In the genomic region with DNA sequence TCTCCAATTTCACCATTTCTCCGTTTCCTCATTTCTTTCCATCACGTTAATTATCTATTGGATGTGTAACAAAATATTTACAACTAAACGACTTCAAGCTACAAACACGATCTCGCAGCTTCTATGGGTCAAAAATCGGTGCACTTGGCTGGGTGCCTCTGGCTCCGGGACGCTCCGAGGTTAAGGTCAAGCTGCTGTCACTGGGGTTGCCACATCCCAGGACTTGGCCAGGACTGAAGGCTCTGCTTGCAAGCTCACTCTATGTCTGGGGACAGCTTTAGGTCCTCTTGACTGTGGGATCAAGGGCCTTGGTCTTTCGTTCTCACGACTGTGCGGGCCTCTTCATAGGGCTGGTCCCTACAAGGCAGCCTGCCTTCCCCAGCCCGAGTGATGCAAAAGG, we compare ENCODE assay signal across 16 cellular contexts.
DNase-seq lines count a peak whose midpoint lies in the region; ATAC-seq and TF ChIP-seq lines count a peak whose summit lies in the region.
"Had no signal": no experiment of that assay in that cellular context is flagged by ENCODE, and none has a peak within 500 bp of the region (broad histone marks: within the 10 kb centered on the region; RNA-seq: fewer than 3 reads in every experiment).

No MANE protein-coding gene starts in this region.

- no peaks in the 10 kb centered on the region for H3K27me3 ChIP-seq in right atrium auricular region
- peaks cover 0 to 47% of the 10 kb centered on the region in 2 experiments for H3K27me3 ChIP-seq in mesenchymal stem cell (ENCODE audit: control insufficient read depth in 1 of 2, insufficient read depth in 1 of 2, low read length in 2 of 2)
- H3K27me3 ChIP-seq in spleen (replicated peaks in 1 of 7): no peaks in the 10 kb centered on the region
- no peaks in the 10 kb centered on the region for H3K27me3 ChIP-seq in upper lobe of left lung

- intact Hi-C loops in left cardiac atrium (cut with DNase I) (no loop called here), cardiac septum (cut with DNase I) (no loop called here), spleen (cut with DNase I; ENCODE audit: low total_unique reads) (no loop called here)

- TF ChIP-seq CTCF in right atrium auricular region (IDR thresholded peaks at IDR 0.05) (no peak), spleen (IDR thresholded peaks at IDR 0.05 in 8 of 11, conservative IDR thresholded peaks at IDR 0.05 in 3 of 11) (no peak), upper lobe of left lung (IDR thresholded peaks at IDR 0.05) (no peak)

- peak overlapping the region in 1 of 2 experiments; percentile 7 for H2BK12ac ChIP-seq in mesenchymal stem cell (ENCODE audit: low read length in 2 of 2)

- H3K4me3 ChIP-seq in right atrium auricular region (no peak overlapping the region), mesenchymal stem cell (ENCODE audit: insufficient read depth in 1 of 2, low read depth in 1 of 2, low read length in 2 of 2) (no peak overlapping the region), spleen (no peak overlapping the region), upper lobe of left lung (no peak overlapping the region)
- H3K4me3 ChIP-seq: GM12878, GM23248 had no signal

- TF ChIP-seq POLR2A in spleen (IDR thresholded peaks at IDR 0.05) (no peak), upper lobe of left lung (IDR thresholded peaks at IDR 0.05) (no peak)

- no peak overlapping the region for H2BK5ac ChIP-seq in mesenchymal stem cell (ENCODE audit: low read depth, low read length, poor library complexity, severe bottlenecking)

- 90% methylated on average over 13 of the region's 13 CpGs for WGBS in mesenchymal stem cell
- WGBS in spleen, 5 donors: 72 to 83% (median 78%) methylated on average over 10 to 13 of the region's 13 CpGs
- 66 to 77% methylated on average over 13 of the region's 13 CpGs for WGBS in upper lobe of left lung, 2 donors

- H3K27ac ChIP-seq in right atrium auricular region (no peak overlapping the region), mesenchymal stem cell (ENCODE audit: low read length, poor library complexity, severe bottlenecking) (no peak overlapping the region), spleen (peak overlapping the region in 2 of 8 donors; percentile 30 to 42), upper lobe of left lung (no peak overlapping the region)
- H3K27ac ChIP-seq: GM23248, HL-60 had no signal

- no peak overlapping the region for H3K9ac ChIP-seq in mesenchymal stem cell (ENCODE audit: low read length)
- H3K9ac ChIP-seq: GM23248 had no signal

- no peak overlapping the region for H2BK120ac ChIP-seq in mesenchymal stem cell (ENCODE audit: low read depth, low read length)

- no peak overlapping the region for H3K4me2 ChIP-seq in mesenchymal stem cell (ENCODE audit: low read length, poor library complexity, severe bottlenecking)

- H3K36me3 ChIP-seq in right atrium auricular region (no peaks in the 10 kb centered on the region), mesenchymal stem cell (ENCODE audit: control insufficient read depth in 1 of 2, insufficient read depth in 2 of 2, low read depth in 1 of 2, low read length in 2 of 2) (no peaks in the 10 kb centered on the region), spleen (no peaks in the 10 kb centered on the region), upper lobe of left lung (no peaks in the 10 kb centered on the region)

- no peak overlapping the region for H2AFZ ChIP-seq in mesenchymal stem cell (ENCODE audit: low read depth, low read length)
- H2AFZ ChIP-seq: GM23248 had no signal

- H2AK5ac ChIP-seq in mesenchymal stem cell (ENCODE audit: low read length, severe bottlenecking): no peak overlapping the region

- H3K18ac ChIP-seq in mesenchymal stem cell (ENCODE audit: low read depth in 1 of 2, low read length in 2 of 2): no peak overlapping the region

- H4K91ac ChIP-seq in mesenchymal stem cell (ENCODE audit: low read length): no peak overlapping the region

- H3K9me3 ChIP-seq in right atrium auricular region (no peaks in the 10 kb centered on the region), mesenchymal stem cell (ENCODE audit: control insufficient read depth, low read length) (no peaks in the 10 kb centered on the region), spleen (no peaks in the 10 kb centered on the region), upper lobe of left lung (no peaks in the 10 kb centered on the region)

- peak overlapping the region; percentile 15 for H2BK15ac ChIP-seq in mesenchymal stem cell (ENCODE audit: low read depth, poor library complexity, severe bottlenecking)

- H3K4ac ChIP-seq in mesenchymal stem cell (ENCODE audit: low read depth in 1 of 2, low read length in 2 of 2): no peak overlapping the region

- H4K8ac ChIP-seq in mesenchymal stem cell (ENCODE audit: low read length): no peak overlapping the region

- no peaks in the 10 kb centered on the region for H3K79me1 ChIP-seq in mesenchymal stem cell (replicated peaks; ENCODE audit: low read length, poor library complexity, severe bottlenecking)

- H3K14ac ChIP-seq in mesenchymal stem cell (ENCODE audit: low read length in 2 of 2): no peak overlapping the region

- H3K23ac ChIP-seq in mesenchymal stem cell (ENCODE audit: low read length in 2 of 2): no peak overlapping the region

- peaks cover 0 to 26% of the 10 kb centered on the region in 2 donors for H3K4me1 ChIP-seq in right atrium auricular region
- peaks cover 13% of the 10 kb centered on the region for H3K4me1 ChIP-seq in mesenchymal stem cell (ENCODE audit: control insufficient read depth, insufficient read depth, low read depth, low read length)
- H3K4me1 ChIP-seq in spleen: peaks cover 0 to 30% (median 14%) of the 10 kb centered on the region in 6 donors
- H3K4me1 ChIP-seq in upper lobe of left lung: peaks cover 6 to 16% (median 8%) of the 10 kb centered on the region in 4 donors

- DNase-seq in left cardiac atrium (no peak), cardiac septum (ENCODE audit: low spot score) (no peak), right atrium auricular region (ENCODE audit: low spot score) (peak; percentile 60), mesenchymal stem cell (no peak), spleen (peak; percentile 58), upper lobe of left lung (no peak), NCI-H82 (lab: John Stamatoyannopoulos, UW) (no peak)
- DNase-seq: C1 segment of cervical spinal cord; Calu3; CD4-positive, alpha-beta T cell; DMS 273 treated with DMSO at 0.1 percent for 48 hours; GM23248 had no signal

- ATAC-seq in left cardiac atrium: peak; percentile 19 to 49
- ATAC-seq in upper lobe of left lung (ENCODE audit: low FRiP score in 2 of 2): no peak
- no peak for ATAC-seq in GM18907 (IDR thresholded peaks at IDR 0.05; ENCODE audit: unreplicated experiment)
- ATAC-seq: GM12878, HCT116 had no signal

- TF ChIP-seq EP300 in upper lobe of left lung (IDR thresholded peaks at IDR 0.05): no peak

Comparison
In these comparisons a context has a peak if more than half of its experiments do, and no peak if none do; other contexts are left out.
1. DNase-seq: peak in right atrium auricular region (single experiment) and spleen (single experiment); none in left cardiac atrium (single experiment), cardiac septum (single experiment), mesenchymal stem cell (single experiment), upper lobe of left lung (0 of 2) and NCI-H82 (single experiment).
2. ATAC-seq: peak in left cardiac atrium (2 of 2); none in upper lobe of left lung (0 of 2) and GM18907 (single experiment).